ENCODE assay signal across 8 cellular contexts in genomic region chr5:171388816-171389168, GRCh38. TPM values are rescaled to one million over a fixed set of nuclear protein-coding genes. Genes with fewer than 3 reads are reported as not detected.
DNase-seq lines count a peak whose midpoint lies in the region; ATAC-seq, FAIRE-seq and TF ChIP-seq lines count a peak whose summit lies in the region.

No MANE protein-coding gene starts in this region.

- H3K36me3 ChIP-seq in A673 (ENCODE audit: insufficient read depth, low read length, poor library complexity, severe bottlenecking) (peaks cover 47% of the 10 kb centered on the region), astrocyte (ENCODE audit: insufficient read depth, low read length) (peaks cover 35% of the 10 kb centered on the region), upper lobe of left lung (peaks cover 7 to 30% (median 19%) of the 10 kb centered on the region in 4 donors)

- peaks cover 60% of the 10 kb centered on the region for H4K20me1 ChIP-seq in astrocyte (ENCODE audit: insufficient read depth, low read length)

- no peak overlapping the region for H2AFZ ChIP-seq in astrocyte (ENCODE audit: low read depth, low read length)

- TF ChIP-seq EP300 in upper lobe of left lung (IDR thresholded peaks at IDR 0.05) = no peak

- H3K4me3 Mint-ChIP-seq in astrocyte (ENCODE audit: unreplicated experiment) = peak overlapping the region; percentile 96

- intact Hi-C loops in A673 (cut with micrococcal nuclease; ENCODE audit: unreplicated experiment) = no loop called here

- BruUV-seq in A673 (replicated peaks; lab: Mats Ljungman, UMichigan) = TSS peak; percentile 34

- peaks cover 8% of the 10 kb centered on the region for H3K4me1 Mint-ChIP-seq in astrocyte (ENCODE audit: low read depth, unreplicated experiment)

- peak; percentile 3 for ATAC-seq in HG03045 (IDR thresholded peaks at IDR 0.05; ENCODE audit: unreplicated experiment)
- ATAC-seq in upper lobe of left lung (ENCODE audit: low FRiP score in 2 of 2) = no peak

- H3K27ac ChIP-seq in A673 (ENCODE audit: low read depth, low read length, poor library complexity, severe bottlenecking) = peak overlapping the region; percentile 97
- H3K27ac ChIP-seq in astrocyte (ENCODE audit: low read depth, low read length) = peak overlapping the region; percentile 87
- peak overlapping the region in 3 of 4 donors; percentile 89 to 95 (median 90) for H3K27ac ChIP-seq in upper lobe of left lung

- H3K79me2 ChIP-seq in astrocyte (ENCODE audit: insufficient read depth, low read length) = peaks cover 61% of the 10 kb centered on the region

- H3K9me3 ChIP-seq in A673 (ENCODE audit: low read depth, low read length, poor library complexity, severe bottlenecking) (no peaks in the 10 kb centered on the region), astrocyte (ENCODE audit: insufficient read depth, low read depth, low read length) (no peaks in the 10 kb centered on the region), mononuclear cell (ENCODE audit: low read depth, low read length) (no peaks in the 10 kb centered on the region), upper lobe of left lung (no peaks in the 10 kb centered on the region)

- H3K27me3 Mint-ChIP-seq in astrocyte (ENCODE audit: low read depth, unreplicated experiment) = no peaks in the 10 kb centered on the region

- no peaks in the 10 kb centered on the region for H3K9me3 Mint-ChIP-seq in astrocyte (ENCODE audit: unreplicated experiment)

- peak overlapping the region; percentile 97 for H3K27ac Mint-ChIP-seq in astrocyte (ENCODE audit: unreplicated experiment)

- H3K4me3 ChIP-seq in A673 (ENCODE audit: low read depth, low read length, poor library complexity, severe bottlenecking) = peak overlapping the region; percentile 80
- H3K4me3 ChIP-seq in astrocyte (ENCODE audit: insufficient read depth, low read depth, low read length) = peak overlapping the region; percentile 91
- peak overlapping the region; percentile 51 for H3K4me3 ChIP-seq in mononuclear cell (ENCODE audit: low read length)
- H3K4me3 ChIP-seq in upper lobe of left lung = peak overlapping the region; percentile 81 to 96 (median 90)

- no peak for TF ChIP-seq POLR2A in upper lobe of left lung (IDR thresholded peaks at IDR 0.05)

- peaks cover 11% of the 10 kb centered on the region for H3K36me3 Mint-ChIP-seq in astrocyte (ENCODE audit: low read depth, unreplicated experiment)

- H3K4me1 ChIP-seq in A673 (ENCODE audit: insufficient read depth, low read length, poor library complexity, severe bottlenecking) (peaks cover 15% of the 10 kb centered on the region), astrocyte (ENCODE audit: insufficient read depth, low read length) (peaks cover 23% of the 10 kb centered on the region), mononuclear cell (ENCODE audit: insufficient read depth, low read length) (peaks cover 37% of the 10 kb centered on the region), upper lobe of left lung (peaks cover 20 to 47% (median 30%) of the 10 kb centered on the region in 4 donors)

- H3K9ac ChIP-seq in astrocyte (ENCODE audit: low read length) = peak overlapping the region; percentile 99

- peak overlapping the region; percentile 93 for H3K4me2 ChIP-seq in astrocyte (ENCODE audit: low read length)

- FAIRE-seq in astrocyte (lab: Jason Lieb, UNC) = no peak

- H3K27me3 ChIP-seq in A673 (replicated peaks; ENCODE audit: insufficient read depth, low read depth, low read length, poor library complexity) (no peaks in the 10 kb centered on the region), astrocyte (ENCODE audit: insufficient read depth, low read length) (no peaks in the 10 kb centered on the region), mononuclear cell (ENCODE audit: insufficient read depth, low read length) (no peaks in the 10 kb centered on the region), upper lobe of left lung (no peaks in the 10 kb centered on the region)

- CTCF ChIA-PET in A673 (lab: Charles Lee) = interaction anchor here (0.5 kb wide), 1 partner anchor 12 kb away, joined by 6 read pairs; no protein-coding TSS in a partner anchor

- TF ChIP-seq CTCF in A673 (conservative IDR thresholded peaks at IDR 0.05; ENCODE audit: low read depth, low read length) = no peak
- TF ChIP-seq CTCF in astrocyte (IDR thresholded peaks at IDR 0.05; ENCODE audit: insufficient read depth, low read depth, low read length) = no peak
- TF ChIP-seq CTCF in upper lobe of left lung (IDR thresholded peaks at IDR 0.05) = no peak

- DNase-seq in A673 (ENCODE audit: low spot score) (peak; percentile 61), astrocyte (ENCODE audit: low read depth) (no peak), upper lobe of left lung (no peak), activated gamma-delta T cell (lab: John Stamatoyannopoulos, UW) (no peak), amygdala (lab: John Stamatoyannopoulos, UW) (no peak), kidney tubule cell (ENCODE audit: low spot score) (no peak)

- POLR2A ChIA-PET in A673 (lab: Charles Lee; ENCODE audit: low non-redundant PET) = interaction anchor here (0.6 kb wide), 1 partner anchor 1049 kb away, joined by 3 read pairs; no protein-coding TSS in a partner anchor

- WGBS in upper lobe of left lung, 2 donors = 6 to 13% methylated on average over 14 of the region's 14 CpGs

RNA-seq across cellular contexts. Expression of gene NPM1, which starts 1.1 kb away (rescaled TPM):
- total RNA-seq in A673 (2021) (1,854 and 1,998 TPM in 2 replicates), astrocyte (1,191 and 1,219 TPM in 2 replicates), mononuclear cell (1,212 TPM), upper lobe of left lung (100 to 1,000 TPM; 289 to 646 (median 517) TPM)

RNA-seq across cellular contexts. Expression of gene FGF18, which starts 30.7 kb away (rescaled TPM):
- total RNA-seq in A673 (2021) = 0.90 and 1.3 TPM in 2 replicates
- 0.89 and 1.2 TPM in 2 replicates for total RNA-seq in astrocyte
- 0.10 TPM for total RNA-seq in mononuclear cell
- total RNA-seq in upper lobe of left lung = 1 to 10 TPM in 4 of 6 donors, under 1 TPM in 2; 0.44 to 4.6 (median 1.4) TPM
